8 cellular contexts compared by ENCODE assay signal in the genomic region with DNA sequence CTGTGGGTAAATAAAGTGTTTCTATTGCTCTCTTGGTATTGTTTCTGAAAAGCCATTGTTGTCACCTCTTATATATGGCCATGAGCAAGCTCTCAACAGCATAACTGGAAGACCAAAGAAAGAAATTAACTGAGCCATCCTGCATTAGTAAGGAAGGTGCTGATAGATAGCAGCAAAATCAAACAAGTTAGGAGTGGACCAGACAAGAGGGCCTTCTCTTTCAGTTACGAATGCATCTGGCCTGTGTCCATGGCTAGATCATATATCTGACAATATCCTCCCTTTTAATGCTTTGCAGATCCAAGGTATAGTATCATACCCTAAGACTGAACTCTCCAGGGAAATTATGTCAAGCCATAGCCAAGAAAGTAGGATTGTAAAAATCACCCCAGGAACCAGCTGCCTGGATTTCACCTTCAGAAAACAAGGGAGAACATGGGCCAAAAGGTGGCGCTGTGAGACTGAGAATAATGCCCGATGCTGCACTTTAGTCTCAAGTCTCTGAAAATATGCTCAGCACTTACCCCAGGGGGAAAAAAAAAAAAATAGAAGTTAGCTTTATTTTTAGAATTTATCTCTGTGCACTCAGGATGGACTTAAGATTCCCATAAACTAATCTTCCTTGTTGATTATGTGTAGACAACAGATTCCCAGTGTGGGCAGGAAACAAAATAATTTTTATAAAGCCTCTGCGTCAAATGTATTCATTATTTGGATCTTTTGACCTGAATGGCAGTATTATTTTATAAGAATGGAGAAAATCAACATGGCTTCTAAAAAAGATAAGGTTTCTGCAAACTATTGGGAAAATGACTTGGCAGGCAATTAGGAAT.
DNase-seq lines count a peak whose midpoint lies in the region; ATAC-seq and TF ChIP-seq lines count a peak whose summit lies in the region.

No MANE protein-coding gene starts in this region.

- peak overlapping the region; percentile 4 for H3K27ac Mint-ChIP-seq in chondrocyte (ENCODE audit: unreplicated experiment)

- peak; percentile 85 for ATAC-seq in HG03066 (IDR thresholded peaks at IDR 0.05; ENCODE audit: low read depth, unreplicated experiment)
- ATAC-seq in left lobe of liver: peak; percentile 99
- ATAC-seq in GM21447 (IDR thresholded peaks at IDR 0.05; ENCODE audit: unreplicated experiment): no peak

- TF ChIP-seq CTCF in chondrocyte (IDR thresholded peaks at IDR 0.05): peak; percentile 95

- H3K27me3 Mint-ChIP-seq in chondrocyte (ENCODE audit: low read depth): no peaks in the 10 kb centered on the region

- DNase-seq in GM03348 (ENCODE audit: low spot score) (peak; percentile 84), NCI-H460 (ENCODE audit: extremely low read depth, low read depth) (peak; percentile 56), chondrocyte (ENCODE audit: low spot score) (no peak), left lobe of liver (ENCODE audit: low spot score) (peak; percentile 80)
- DNase-seq in activated CD4-positive, alpha-beta T cell treated with anti-CD3 and anti-CD28 coated beads for 24 hours (ENCODE audit: low read depth in 2 of 2): peak; percentile 81 to 90
- DNase-seq in stimulated activated CD4-positive, alpha-beta T cell treated with anti-CD3 and anti-CD28 coated beads, Interleukin-4, amount 100 ng/mL, for 48 hours (ENCODE audit: low read depth in 2 of 2): peak; percentile 83 to 91

- peaks cover 31% of the 10 kb centered on the region for H3K4me1 Mint-ChIP-seq in chondrocyte (ENCODE audit: low read depth)

- no peaks in the 10 kb centered on the region for H3K9me3 Mint-ChIP-seq in chondrocyte (ENCODE audit: low read depth)

- no peak overlapping the region for H3K4me3 Mint-ChIP-seq in chondrocyte (ENCODE audit: unreplicated experiment)

- no peaks in the 10 kb centered on the region for H3K36me3 Mint-ChIP-seq in chondrocyte (ENCODE audit: low read depth)
